In the genomic region with DNA sequence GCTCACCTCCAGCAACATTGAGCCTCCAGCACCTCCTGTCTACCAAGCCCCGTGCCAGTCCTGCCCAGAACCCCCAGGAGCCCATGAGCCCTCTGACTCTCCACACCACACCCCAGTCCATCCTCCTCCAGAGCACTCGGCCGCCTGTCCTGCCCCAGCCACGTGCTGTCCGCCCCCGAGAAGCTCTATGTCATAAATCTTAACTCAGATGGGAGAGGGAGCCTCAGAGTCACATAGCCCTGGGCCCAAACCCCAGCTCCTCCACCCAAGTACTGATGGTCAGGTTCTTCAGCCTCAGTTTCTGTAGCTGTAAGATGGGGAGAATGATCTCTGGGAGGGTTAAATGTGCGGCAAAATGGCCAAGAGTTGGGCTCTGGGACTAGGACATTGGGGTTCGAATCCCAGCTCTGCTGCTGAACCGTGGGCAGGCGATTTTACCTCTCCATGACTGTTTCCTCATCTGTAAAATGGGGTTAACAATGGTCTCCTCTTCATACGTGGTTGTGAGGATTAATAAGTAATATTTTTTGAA, we compare ENCODE assay signal across 12 cellular contexts. TPM values are rescaled to one million over a fixed set of nuclear protein-coding genes. Genes with fewer than 3 reads are reported as not detected.
DNase-seq lines count a peak whose midpoint lies in the region; ATAC-seq and TF ChIP-seq lines count a peak whose summit lies in the region.
"Had no signal": no experiment of that assay in that cellular context is flagged by ENCODE, and none has a peak within 500 bp of the region (broad histone marks: within the 10 kb centered on the region; RNA-seq: fewer than 3 reads in every experiment).

No MANE protein-coding gene starts in this region.

- DNase-seq in activated naive CD4-positive, alpha-beta T cell treated with anti-CD3 and anti-CD28 coated beads, Interleukin-2, amount 10 ng/mL, durations not matched to agents 7 days and 5 days, result no peak
- no peak for DNase-seq in activated naive CD4-positive, alpha-beta T cell treated with Interleukin-2 at 50 U/mL for 16 hours
- peak; percentile 67 for DNase-seq in RPMI7951 (ENCODE audit: low read depth)
- no peak for DNase-seq in effector memory CD8-positive, alpha-beta T cell
- DNase-seq in stimulated activated CD4-positive, alpha-beta T cell treated with anti-CD3 and anti-CD28 coated beads, Interleukin-12 subunit alpha, Interleukin-12 subunit beta, amount 100 ng/mL, for 4 hours, result no peak
- no peak for DNase-seq in foreskin keratinocyte
- DNase-seq: esophagus squamous epithelium, GDM1, NCI-H2081, sigmoid colon had no signal

- H3K36me3 ChIP-seq in thymus (ENCODE audit: control insufficient read depth, insufficient read depth), result peaks cover 35% of the 10 kb centered on the region
- H3K36me3 ChIP-seq: esophagus squamous epithelium, sigmoid colon had no signal

- peak overlapping the region; percentile 68 for H3K4me3 Mint-ChIP-seq in activated naive CD4-positive, alpha-beta T cell treated with anti-CD3 and anti-CD28 coated beads, Interleukin-2, amount 10 ng/mL, durations not matched to agents 7 days and 5 days
- peak overlapping the region; percentile 73 to 83 for H3K4me3 Mint-ChIP-seq in effector memory CD8-positive, alpha-beta T cell

- H3K27ac Mint-ChIP-seq in activated naive CD4-positive, alpha-beta T cell treated with anti-CD3 and anti-CD28 coated beads, Interleukin-2, amount 10 ng/mL, durations not matched to agents 7 days and 5 days, result peak overlapping the region; percentile 100
- H3K27ac Mint-ChIP-seq in effector memory CD8-positive, alpha-beta T cell, result peak overlapping the region; percentile 72 to 87

- no peaks in the 10 kb centered on the region for H3K9me3 ChIP-seq in thymus (ENCODE audit: control insufficient read depth)
- H3K9me3 ChIP-seq: esophagus squamous epithelium, sigmoid colon had no signal

- peaks cover 73% of the 10 kb centered on the region for H3K36me3 Mint-ChIP-seq in activated naive CD4-positive, alpha-beta T cell treated with anti-CD3 and anti-CD28 coated beads, Interleukin-2, amount 10 ng/mL, durations not matched to agents 7 days and 5 days
- peaks cover 64% of the 10 kb centered on the region for H3K36me3 Mint-ChIP-seq in effector memory CD8-positive, alpha-beta T cell (ENCODE audit: insufficient read depth)

- H3K27ac ChIP-seq in thymus (ENCODE audit: low read depth) (peak overlapping the region; percentile 87), foreskin keratinocyte (no peak overlapping the region)
- H3K27ac ChIP-seq: sigmoid colon had no signal

- 72% methylated on average over 11 of the region's 11 CpGs for WGBS in thymus

- no peaks in the 10 kb centered on the region for H3K9me3 Mint-ChIP-seq in activated naive CD4-positive, alpha-beta T cell treated with anti-CD3 and anti-CD28 coated beads, Interleukin-2, amount 10 ng/mL, durations not matched to agents 7 days and 5 days
- H3K9me3 Mint-ChIP-seq in effector memory CD8-positive, alpha-beta T cell, result no peaks in the 10 kb centered on the region

- H3K27me3 ChIP-seq in thymus (ENCODE audit: control insufficient read depth, insufficient read depth) (no peaks in the 10 kb centered on the region), foreskin keratinocyte (no peaks in the 10 kb centered on the region)

- H3K4me1 ChIP-seq in thymus (ENCODE audit: control insufficient read depth, insufficient read depth, low read length) (peaks cover 57% of the 10 kb centered on the region), foreskin keratinocyte (peaks cover 19% of the 10 kb centered on the region)

- peaks cover 87% of the 10 kb centered on the region for H3K4me1 Mint-ChIP-seq in activated naive CD4-positive, alpha-beta T cell treated with anti-CD3 and anti-CD28 coated beads, Interleukin-2, amount 10 ng/mL, durations not matched to agents 7 days and 5 days
- peaks cover 78 to 83% of the 10 kb centered on the region in 2 donors for H3K4me1 Mint-ChIP-seq in effector memory CD8-positive, alpha-beta T cell (ENCODE audit: low read depth in 2 of 2)

- CTCF ChIA-PET in activated naive CD4-positive, alpha-beta T cell treated with anti-CD3 and anti-CD28 coated beads, Interleukin-2, amount 10 ng/mL, durations not matched to agents 7 days and 5 days (lab: Charles Lee), result interaction anchor here (0.7 to 3.3 kb wide), 12 partner anchors 9 to 283 kb away, joined by 3 to 17 read pairs (median 4); a partner anchor contains a TSS

- no peaks in the 10 kb centered on the region for H3K27me3 Mint-ChIP-seq in activated naive CD4-positive, alpha-beta T cell treated with anti-CD3 and anti-CD28 coated beads, Interleukin-2, amount 10 ng/mL, durations not matched to agents 7 days and 5 days
- no peaks in the 10 kb centered on the region for H3K27me3 Mint-ChIP-seq in effector memory CD8-positive, alpha-beta T cell

- ATAC-seq in effector memory CD8-positive, alpha-beta T cell (replicated peaks), result no peak
- ATAC-seq in HG03442 (IDR thresholded peaks at IDR 0.05; ENCODE audit: unreplicated experiment), result no peak
- ATAC-seq in foreskin keratinocyte, result no peak

- no peak overlapping the region for H3K4me3 ChIP-seq in thymus (ENCODE audit: low read length)
- H3K4me3 ChIP-seq: esophagus squamous epithelium, sigmoid colon had no signal

- TF ChIP-seq CTCF in foreskin keratinocyte (conservative IDR thresholded peaks at IDR 0.05), result no peak

RNA-seq across cellular contexts. Expression of a gene that starts 27.8 kb away (rescaled TPM):
- total RNA-seq in RPMI7951 (2014; rRNA removed; shearing (Covaris generic)), result 1.2 and 1.6 TPM in 2 replicates
- polyA plus RNA-seq in thymus, result 54.6 TPM
- total RNA-seq in foreskin keratinocyte, result 0.04 and 0.17 TPM in 2 replicates
- 0.03 TPM in 1 of 2 replicates, not detected in the other for polyA plus RNA-seq in foreskin keratinocyte
